Comparison of ENCODE assay signal across 8 cellular contexts in genomic region chr10:12419279-12419847, GRCh38.
DNase-seq lines count a peak whose midpoint lies in the region; ATAC-seq, FAIRE-seq and TF ChIP-seq lines count a peak whose summit lies in the region.

No MANE protein-coding gene starts in this region.

- peaks cover 2% of the 10 kb centered on the region for H3K27me3 Mint-ChIP-seq in endothelial cell (ENCODE audit: unreplicated experiment)

- TF ChIP-seq CTCF in endothelial cell of umbilical vein (IDR thresholded peaks at IDR 0.05; ENCODE audit: extremely low read depth in 1 of 2, insufficient read depth in 1 of 2, low read depth in 1 of 2, low read length in 2 of 2) (no peak), endothelial cell (IDR thresholded peaks at IDR 0.05; ENCODE audit: unreplicated experiment) (no peak)

- peaks cover 4% of the 10 kb centered on the region for H3K4me1 ChIP-seq in endothelial cell of umbilical vein (ENCODE audit: control insufficient read depth, extremely low read depth, insufficient read depth, low read length)

- no peak overlapping the region for H3K9ac ChIP-seq in endothelial cell of umbilical vein (replicated peaks; ENCODE audit: extremely low read depth, insufficient read depth, low read length)

- H3K9me3 ChIP-seq in endothelial cell of umbilical vein (replicated peaks; ENCODE audit: control insufficient read depth, insufficient read depth, low read length): no peaks in the 10 kb centered on the region

- no peak overlapping the region for H3K4me3 ChIP-seq in endothelial cell of umbilical vein (replicated peaks in 1 of 3; ENCODE audit: insufficient read depth in 1 of 3, low read depth in 1 of 3, low read length in 3 of 3)

- no peaks in the 10 kb centered on the region for H3K79me2 ChIP-seq in endothelial cell of umbilical vein (ENCODE audit: control insufficient read depth, insufficient read depth, low read length)

- no peak overlapping the region for H3K4me2 ChIP-seq in endothelial cell of umbilical vein (ENCODE audit: insufficient read depth, low read length)

- no peak overlapping the region for H3K4me3 Mint-ChIP-seq in endothelial cell (ENCODE audit: unreplicated experiment)

- no peaks in the 10 kb centered on the region for H3K36me3 Mint-ChIP-seq in endothelial cell (ENCODE audit: low read depth, unreplicated experiment)

- no peak overlapping the region for H2AFZ ChIP-seq in endothelial cell of umbilical vein (ENCODE audit: low read depth, low read length)

- H3K27me3 ChIP-seq in endothelial cell of umbilical vein (ENCODE audit: control insufficient read depth in 2 of 2, insufficient read depth in 2 of 2, low read length in 2 of 2): no peaks in the 10 kb centered on the region

- ATAC-seq in HG03108 (IDR thresholded peaks at IDR 0.05; ENCODE audit: unreplicated experiment) (no peak), HG03175 (IDR thresholded peaks at IDR 0.05; ENCODE audit: unreplicated experiment) (no peak), HG03432 (IDR thresholded peaks at IDR 0.05; ENCODE audit: unreplicated experiment) (no peak)

- no peaks in the 10 kb centered on the region for H4K20me1 ChIP-seq in endothelial cell of umbilical vein (replicated peaks; ENCODE audit: control insufficient read depth, extremely low read depth, insufficient read depth, low read length)

- H3K27ac Mint-ChIP-seq in endothelial cell (ENCODE audit: unreplicated experiment): no peak overlapping the region

- H3K9me1 ChIP-seq in endothelial cell of umbilical vein (replicated peaks; ENCODE audit: control insufficient read depth, extremely low read depth, insufficient read depth, low read length): no peaks in the 10 kb centered on the region

- TF ChIP-seq POLR2A in H54 (IDR thresholded peaks at IDR 0.05; ENCODE audit: low read depth, low read length): no peak
- no peak for TF ChIP-seq POLR2A in endothelial cell of umbilical vein (IDR thresholded peaks at IDR 0.05; ENCODE audit: low read depth, low read length)

- DNase-seq in H54 (ENCODE audit: insufficient read length, low spot score) (peak; percentile 79), endothelial cell of umbilical vein (ENCODE audit: low read depth, low spot score) (peak; percentile 61), endothelial cell (ENCODE audit: low spot score) (no peak)
- peak; percentile 69 to 80 for DNase-seq in activated CD4-positive, alpha-beta T cell treated with anti-CD3 and anti-CD28 coated beads, Interleukin-2, amount 50 U/mL, for 48 hours
- DNase-seq in stimulated activated CD4-positive, alpha-beta T cell treated with anti-CD3 and anti-CD28 coated beads, Interleukin-15, amount 100 ng/mL, for 24 hours: peak; percentile 85

- no peak overlapping the region for H3K27ac ChIP-seq in endothelial cell of umbilical vein (ENCODE audit: insufficient read depth, low read depth, low read length)

- no peaks in the 10 kb centered on the region for H3K4me1 Mint-ChIP-seq in endothelial cell (ENCODE audit: unreplicated experiment)

- H3K36me3 ChIP-seq in endothelial cell of umbilical vein (ENCODE audit: control insufficient read depth in 2 of 2, extremely low read depth in 1 of 2, insufficient read depth in 2 of 2, low read length in 2 of 2): no peaks in the 10 kb centered on the region

- intact Hi-C loops in endothelial cell of umbilical vein (cut with micrococcal nuclease): no loop called here

- POLR2A ChIA-PET in endothelial cell of umbilical vein (lab: Charles Lee): no interaction called here

- CTCF ChIA-PET in endothelial cell of umbilical vein (lab: Charles Lee): interaction anchor here (0.6 kb wide), 1 partner anchor 71 kb away, joined by 3 read pairs; no protein-coding TSS in a partner anchor

- FAIRE-seq in H54 (lab: Jason Lieb, UNC) (peak; percentile 99), endothelial cell of umbilical vein (lab: Jason Lieb, UNC) (peak; percentile 38)

- BruUV-seq in endothelial cell of umbilical vein (replicated peaks; lab: Mats Ljungman, UMichigan): no TSS peak

- dilution Hi-C loops in endothelial cell of umbilical vein (cut with MboI; ENCODE audit: extremely low pct_ligation_motif_present, low sequenced_read_pairs): no loop called here

- H3K9me3 Mint-ChIP-seq in endothelial cell (ENCODE audit: unreplicated experiment): no peaks in the 10 kb centered on the region

TF ChIP-seq in endothelial cell of umbilical vein, 7 proteins besides CTCF, POLR2A, EP300 and RAD21:
- TF ChIP-seq JUN (IDR thresholded peaks at IDR 0.05; ENCODE audit: borderline replicate concordance, insufficient read depth, insufficient read length, low read depth) (peak; percentile 23), FOS (IDR thresholded peaks at IDR 0.05; ENCODE audit: borderline replicate concordance, insufficient read depth, low read length) (peak; percentile 84), EZH2 (IDR thresholded peaks at IDR 0.05; ENCODE audit: borderline replicate concordance, low read depth, low read length, severe bottlenecking) (no peak), GATA2 (IDR thresholded peaks at IDR 0.05; ENCODE audit: insufficient read depth, insufficient read length, low read depth, low read length) (peak; percentile 17)
